ENCODE assay signal across 1 cellular context in the genomic region with DNA sequence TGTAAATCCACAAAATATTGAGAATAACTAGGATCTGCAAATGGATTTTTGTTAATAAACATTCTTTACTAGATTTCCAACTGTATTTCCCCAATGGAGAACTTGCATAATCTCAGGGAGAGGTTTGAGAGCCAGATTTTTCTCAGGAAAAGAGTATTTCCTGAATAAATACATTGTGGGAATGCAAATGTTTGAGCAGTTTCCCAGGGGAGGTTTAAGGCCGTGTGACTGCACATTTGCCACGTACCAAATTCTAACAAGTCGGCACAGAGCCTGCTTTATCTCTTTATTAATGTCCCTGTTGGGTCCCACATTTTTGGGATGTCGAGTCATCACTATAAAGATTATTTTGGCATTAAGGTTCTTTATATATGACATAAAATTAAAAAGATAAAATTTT.
TF ChIP-seq lines count a peak whose summit lies in the region.

No MANE protein-coding gene starts in this region.

TF ChIP-seq in HepG2, 621 proteins besides CTCF, POLR2A, EP300 and RAD21 (continued from another document and continues in another):
- TF ChIP-seq, protein P1, sequence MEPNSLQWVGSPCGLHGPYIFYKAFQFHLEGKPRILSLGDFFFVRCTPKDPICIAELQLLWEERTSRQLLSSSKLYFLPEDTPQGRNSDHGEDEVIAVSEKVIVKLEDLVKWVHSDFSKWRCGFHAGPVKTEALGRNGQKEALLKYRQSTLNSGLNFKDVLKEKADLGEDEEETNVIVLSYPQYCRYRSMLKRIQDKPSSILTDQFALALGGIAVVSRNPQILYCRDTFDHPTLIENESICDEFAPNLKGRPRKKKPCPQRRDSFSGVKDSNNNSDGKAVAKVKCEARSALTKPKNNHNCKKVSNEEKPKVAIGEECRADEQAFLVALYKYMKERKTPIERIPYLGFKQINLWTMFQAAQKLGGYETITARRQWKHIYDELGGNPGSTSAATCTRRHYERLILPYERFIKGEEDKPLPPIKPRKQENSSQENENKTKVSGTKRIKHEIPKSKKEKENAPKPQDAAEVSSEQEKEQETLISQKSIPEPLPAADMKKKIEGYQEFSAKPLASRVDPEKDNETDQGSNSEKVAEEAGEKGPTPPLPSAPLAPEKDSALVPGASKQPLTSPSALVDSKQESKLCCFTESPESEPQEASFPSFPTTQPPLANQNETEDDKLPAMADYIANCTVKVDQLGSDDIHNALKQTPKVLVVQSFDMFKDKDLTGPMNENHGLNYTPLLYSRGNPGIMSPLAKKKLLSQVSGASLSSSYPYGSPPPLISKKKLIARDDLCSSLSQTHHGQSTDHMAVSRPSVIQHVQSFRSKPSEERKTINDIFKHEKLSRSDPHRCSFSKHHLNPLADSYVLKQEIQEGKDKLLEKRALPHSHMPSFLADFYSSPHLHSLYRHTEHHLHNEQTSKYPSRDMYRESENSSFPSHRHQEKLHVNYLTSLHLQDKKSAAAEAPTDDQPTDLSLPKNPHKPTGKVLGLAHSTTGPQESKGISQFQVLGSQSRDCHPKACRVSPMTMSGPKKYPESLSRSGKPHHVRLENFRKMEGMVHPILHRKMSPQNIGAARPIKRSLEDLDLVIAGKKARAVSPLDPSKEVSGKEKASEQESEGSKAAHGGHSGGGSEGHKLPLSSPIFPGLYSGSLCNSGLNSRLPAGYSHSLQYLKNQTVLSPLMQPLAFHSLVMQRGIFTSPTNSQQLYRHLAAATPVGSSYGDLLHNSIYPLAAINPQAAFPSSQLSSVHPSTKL (CRISPR knock-in tag; IDR thresholded peaks at IDR 0.05), result peak; percentile 81
- peak; percentile 38; the same call in 1 of the 2 replicates for TF ChIP-seq PPARG (CRISPR knock-in tag; conservative IDR thresholded peaks at IDR 0.05)
- TF ChIP-seq TBX3 (IDR thresholded peaks at IDR 0.05; ENCODE audit: borderline replicate concordance), result no peak
- peak; percentile 62 for TF ChIP-seq ZGPAT (CRISPR knock-in tag; IDR thresholded peaks at IDR 0.05)
- TF ChIP-seq MIXL1 (CRISPR knock-in tag; IDR thresholded peaks at IDR 0.05), result peak; percentile 77
- TF ChIP-seq IRF2 (CRISPR knock-in tag; IDR thresholded peaks at IDR 0.05), result peak; percentile 10; the same call in 1 of the 2 replicates
- 0 out of 4 replicates have a peak, but pooled peaks of 1 of the 2 experiments have one; percentile 15 for TF ChIP-seq ATF4 (CRISPR knock-in tag; IDR thresholded peaks at IDR 0.05)
- peak; percentile 15; the same call in 1 of the 2 replicates for TF ChIP-seq SALL1 (CRISPR knock-in tag; IDR thresholded peaks at IDR 0.05)
- TF ChIP-seq MED1 (CRISPR knock-in tag; IDR thresholded peaks at IDR 0.05), result peak; percentile 99
- TF ChIP-seq, protein P2, sequence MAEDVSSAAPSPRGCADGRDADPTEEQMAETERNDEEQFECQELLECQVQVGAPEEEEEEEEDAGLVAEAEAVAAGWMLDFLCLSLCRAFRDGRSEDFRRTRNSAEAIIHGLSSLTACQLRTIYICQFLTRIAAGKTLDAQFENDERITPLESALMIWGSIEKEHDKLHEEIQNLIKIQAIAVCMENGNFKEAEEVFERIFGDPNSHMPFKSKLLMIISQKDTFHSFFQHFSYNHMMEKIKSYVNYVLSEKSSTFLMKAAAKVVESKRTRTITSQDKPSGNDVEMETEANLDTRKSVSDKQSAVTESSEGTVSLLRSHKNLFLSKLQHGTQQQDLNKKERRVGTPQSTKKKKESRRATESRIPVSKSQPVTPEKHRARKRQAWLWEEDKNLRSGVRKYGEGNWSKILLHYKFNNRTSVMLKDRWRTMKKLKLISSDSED (CRISPR knock-in tag; IDR thresholded peaks at IDR 0.05), result no peak
- TF ChIP-seq SOX13 (IDR thresholded peaks at IDR 0.05), result no peak
- peak in 1 of 2 experiments; percentile 55; a peak in 1 of 4 replicates for TF ChIP-seq SOX13 (CRISPR knock-in tag; conservative IDR thresholded peaks at IDR 0.05 in 1 of 2, IDR thresholded peaks at IDR 0.05 in 1 of 2)
- peak; percentile 61 for TF ChIP-seq TCF7 (IDR thresholded peaks at IDR 0.05; ENCODE audit: low read depth)
- TF ChIP-seq ZNF614 (CRISPR knock-in tag; IDR thresholded peaks at IDR 0.05; ENCODE audit: borderline replicate concordance), result no peak
- no peak for TF ChIP-seq NCOR1 (IDR thresholded peaks at IDR 0.05; ENCODE audit: borderline replicate concordance, low read length)
- peak; percentile 55; the same call in 1 of the 2 replicates for TF ChIP-seq TARDBP (CRISPR knock-in tag; IDR thresholded peaks at IDR 0.05)
- TF ChIP-seq ETV5 (CRISPR knock-in tag; IDR thresholded peaks at IDR 0.05; ENCODE audit: borderline replicate concordance), result peak; percentile 87; the same call in 1 of the 2 replicates
- no peak for TF ChIP-seq SOX6 (IDR thresholded peaks at IDR 0.05)
- TF ChIP-seq SOX6 (CRISPR knock-in tag; IDR thresholded peaks at IDR 0.05), result peak; percentile 47; the same call in 1 of the 2 replicates
- TF ChIP-seq, protein P3, sequence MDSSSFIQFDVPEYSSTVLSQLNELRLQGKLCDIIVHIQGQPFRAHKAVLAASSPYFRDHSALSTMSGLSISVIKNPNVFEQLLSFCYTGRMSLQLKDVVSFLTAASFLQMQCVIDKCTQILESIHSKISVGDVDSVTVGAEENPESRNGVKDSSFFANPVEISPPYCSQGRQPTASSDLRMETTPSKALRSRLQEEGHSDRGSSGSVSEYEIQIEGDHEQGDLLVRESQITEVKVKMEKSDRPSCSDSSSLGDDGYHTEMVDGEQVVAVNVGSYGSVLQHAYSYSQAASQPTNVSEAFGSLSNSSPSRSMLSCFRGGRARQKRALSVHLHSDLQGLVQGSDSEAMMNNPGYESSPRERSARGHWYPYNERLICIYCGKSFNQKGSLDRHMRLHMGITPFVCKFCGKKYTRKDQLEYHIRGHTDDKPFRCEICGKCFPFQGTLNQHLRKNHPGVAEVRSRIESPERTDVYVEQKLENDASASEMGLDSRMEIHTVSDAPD (CRISPR knock-in tag; IDR thresholded peaks at IDR 0.05), result peak; percentile 38; the same call in 1 of the 2 replicates
- TF ChIP-seq RBM22 (optimal IDR thresholded peaks at IDR 0.05; ENCODE audit: low read length), result peak; percentile 38
- 0 out of 2 replicates have a peak, but pooled peaks have one; percentile 21 for TF ChIP-seq RNF219 (CRISPR knock-in tag; IDR thresholded peaks at IDR 0.05)
- TF ChIP-seq CEBPG (CRISPR knock-in tag; IDR thresholded peaks at IDR 0.05), result peak; percentile 85
- peak; percentile 34; the same call in 1 of the 2 replicates for TF ChIP-seq NR2F6 (IDR thresholded peaks at IDR 0.05)
- TF ChIP-seq NR2F6 (CRISPR knock-in tag; IDR thresholded peaks at IDR 0.05), result peak; percentile 28
- no peak for TF ChIP-seq KDM2A (CRISPR knock-in tag; IDR thresholded peaks at IDR 0.05; ENCODE audit: borderline replicate concordance, low read depth)
- peak; percentile 62; the same call in 1 of the 2 replicates for TF ChIP-seq GFI1 (CRISPR knock-in tag; IDR thresholded peaks at IDR 0.05; ENCODE audit: borderline replicate concordance)
- TF ChIP-seq HNRNPUL1 (IDR thresholded peaks at IDR 0.05; ENCODE audit: low read depth, low read length), result peak; percentile 40; the same call in 1 of the 2 replicates
- peak; percentile 66 for TF ChIP-seq GATAD2A (CRISPR knock-in tag; IDR thresholded peaks at IDR 0.05)
- TF ChIP-seq, protein P4, sequence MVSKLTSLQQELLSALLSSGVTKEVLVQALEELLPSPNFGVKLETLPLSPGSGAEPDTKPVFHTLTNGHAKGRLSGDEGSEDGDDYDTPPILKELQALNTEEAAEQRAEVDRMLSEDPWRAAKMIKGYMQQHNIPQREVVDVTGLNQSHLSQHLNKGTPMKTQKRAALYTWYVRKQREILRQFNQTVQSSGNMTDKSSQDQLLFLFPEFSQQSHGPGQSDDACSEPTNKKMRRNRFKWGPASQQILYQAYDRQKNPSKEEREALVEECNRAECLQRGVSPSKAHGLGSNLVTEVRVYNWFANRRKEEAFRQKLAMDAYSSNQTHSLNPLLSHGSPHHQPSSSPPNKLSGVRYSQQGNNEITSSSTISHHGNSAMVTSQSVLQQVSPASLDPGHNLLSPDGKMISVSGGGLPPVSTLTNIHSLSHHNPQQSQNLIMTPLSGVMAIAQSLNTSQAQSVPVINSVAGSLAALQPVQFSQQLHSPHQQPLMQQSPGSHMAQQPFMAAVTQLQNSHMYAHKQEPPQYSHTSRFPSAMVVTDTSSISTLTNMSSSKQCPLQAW (CRISPR knock-in tag; IDR thresholded peaks at IDR 0.05), result 0 out of 2 replicates have a peak, but pooled peaks have one; percentile 54
- no peak for TF ChIP-seq MXD4 (CRISPR knock-in tag; IDR thresholded peaks at IDR 0.05)
- peak; percentile 48; the same call in 1 of the 2 replicates for TF ChIP-seq RARA (CRISPR knock-in tag; IDR thresholded peaks at IDR 0.05)
- no peak for TF ChIP-seq ZNF446 (CRISPR knock-in tag; IDR thresholded peaks at IDR 0.05)
- TF ChIP-seq ZNF556 (CRISPR knock-in tag; IDR thresholded peaks at IDR 0.05; ENCODE audit: borderline replicate concordance), result no peak
- peak; percentile 77; the same call in 1 of the 2 replicates for TF ChIP-seq NCOA2 (CRISPR knock-in tag; IDR thresholded peaks at IDR 0.05)
- peak; percentile 82; the same call in 1 of the 2 replicates for TF ChIP-seq GATA4 (IDR thresholded peaks at IDR 0.05; ENCODE audit: borderline replicate concordance, low read depth)
- TF ChIP-seq NR2F2 (IDR thresholded peaks at IDR 0.05; ENCODE audit: borderline replicate concordance, low read depth), result peak; percentile 31; the same call in 1 of the 2 replicates
- peak; percentile 45; the same call in 1 of the 2 replicates for TF ChIP-seq HDAC2 (CRISPR knock-in tag; IDR thresholded peaks at IDR 0.05)
- peak; percentile 80 for TF ChIP-seq ELF3 (CRISPR knock-in tag; IDR thresholded peaks at IDR 0.05)
- TF ChIP-seq, protein P5, sequence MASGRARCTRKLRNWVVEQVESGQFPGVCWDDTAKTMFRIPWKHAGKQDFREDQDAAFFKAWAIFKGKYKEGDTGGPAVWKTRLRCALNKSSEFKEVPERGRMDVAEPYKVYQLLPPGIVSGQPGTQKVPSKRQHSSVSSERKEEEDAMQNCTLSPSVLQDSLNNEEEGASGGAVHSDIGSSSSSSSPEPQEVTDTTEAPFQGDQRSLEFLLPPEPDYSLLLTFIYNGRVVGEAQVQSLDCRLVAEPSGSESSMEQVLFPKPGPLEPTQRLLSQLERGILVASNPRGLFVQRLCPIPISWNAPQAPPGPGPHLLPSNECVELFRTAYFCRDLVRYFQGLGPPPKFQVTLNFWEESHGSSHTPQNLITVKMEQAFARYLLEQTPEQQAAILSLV (CRISPR knock-in tag; IDR thresholded peaks at IDR 0.05; ENCODE audit: borderline replicate concordance), result no peak
- TF ChIP-seq ZNF337 (CRISPR knock-in tag; IDR thresholded peaks at IDR 0.05; ENCODE audit: borderline replicate concordance, low read depth), result 0 out of 2 replicates have a peak, but pooled peaks have one; percentile 69
- TF ChIP-seq DRAP1 (CRISPR knock-in tag; IDR thresholded peaks at IDR 0.05), result peak; percentile 33; the same call in 1 of the 2 replicates
